Comparison of ENCODE assay signal across 28 cellular contexts in genomic region chr14:104791425-104791824, GRCh38. TPM values are rescaled to one million over a fixed set of nuclear protein-coding genes. Genes with fewer than 3 reads are reported as not detected.
DNase-seq lines count a peak whose midpoint lies in the region; ATAC-seq and TF ChIP-seq lines count a peak whose summit lies in the region.
"Had no signal": no experiment of that assay in that cellular context is flagged by ENCODE, and none has a peak within 500 bp of the region (broad histone marks: within the 10 kb centered on the region; RNA-seq: fewer than 3 reads in every experiment).

No MANE protein-coding gene starts in this region.

- peaks cover 7% of the 10 kb centered on the region for H3K36me3 Mint-ChIP-seq in activated naive CD8-positive, alpha-beta T cell treated with anti-CD3 and anti-CD28 coated beads, Interleukin-2, amount 10 ng/mL, durations not matched to agents 7 days and 5 days
- no peaks in the 10 kb centered on the region for H3K36me3 Mint-ChIP-seq in activated naive CD8-positive, alpha-beta T cell treated with anti-CD3 and anti-CD28 coated beads for 36 hours
- H3K36me3 Mint-ChIP-seq in activated T-helper 17 cell treated with anti-CD3 and anti-CD28 coated beads, Interleukin-2, amount 50 U/mL, for 72 hours (ENCODE audit: low read depth): peaks cover 19% of the 10 kb centered on the region
- no peaks in the 10 kb centered on the region for H3K36me3 Mint-ChIP-seq in natural killer cell treated with Interleukin-12 subunit alpha and Interleukin-12 subunit beta and Interleukin-15 and Interleukin-18, amount 100 ng/mL, for 72 hours

- no peak overlapping the region for H3K4me3 Mint-ChIP-seq in activated naive CD8-positive, alpha-beta T cell treated with anti-CD3 and anti-CD28 coated beads, Interleukin-2, amount 10 ng/mL, durations not matched to agents 7 days and 5 days
- H3K4me3 Mint-ChIP-seq in activated naive CD8-positive, alpha-beta T cell treated with anti-CD3 and anti-CD28 coated beads for 36 hours: no peak overlapping the region
- H3K4me3 Mint-ChIP-seq in activated T-helper 17 cell treated with anti-CD3 and anti-CD28 coated beads, Interleukin-2, amount 50 U/mL, for 72 hours: no peak overlapping the region
- H3K4me3 Mint-ChIP-seq in natural killer cell treated with Interleukin-12 subunit alpha and Interleukin-12 subunit beta and Interleukin-15 and Interleukin-18, amount 100 ng/mL, for 72 hours: peak overlapping the region; percentile 15
- H3K4me3 Mint-ChIP-seq in stimulated activated naive CD8-positive, alpha-beta T cell treated with anti-CD3 and anti-CD28 coated beads, Interleukin-15, amount 100 ng/mL, for 72 hours: no peak overlapping the region
- H3K4me3 Mint-ChIP-seq: activated naive CD8-positive, alpha-beta T cell treated with anti-CD3 and anti-CD28 coated beads, Interleukin-2, amount 50 U/mL, for 24 hours; nephron progenitor cell had no signal

- peaks cover 23 to 60% (median 54%) of the 10 kb centered on the region in 4 donors for H3K36me3 ChIP-seq in stomach
- H3K36me3 ChIP-seq: prostate gland had no signal

- 85 to 92% (median 90%) methylated on average over 7 to 9 of the region's 9 CpGs for WGBS in stomach, 5 donors
- WGBS in lower leg skin, 2 donors: 88 to 93% methylated on average over 9 of the region's 9 CpGs

- DNase-seq in activated naive CD8-positive, alpha-beta T cell treated with anti-CD3 and anti-CD28 coated beads, Interleukin-2, amount 10 ng/mL, durations not matched to agents 7 days and 5 days: no peak
- DNase-seq in activated naive CD8-positive, alpha-beta T cell treated with anti-CD3 and anti-CD28 coated beads for 36 hours: no peak
- no peak for DNase-seq in natural killer cell treated with Interleukin-12 subunit alpha and Interleukin-12 subunit beta and Interleukin-15 and Interleukin-18, amount 100 ng/mL, for 72 hours (ENCODE audit: low spot score)
- DNase-seq in stomach: no peak
- no peak for DNase-seq in SHP77 treated with DMSO at 0.1 percent for 48 hours (lab: John Stamatoyannopoulos, UW)
- no peak for DNase-seq in lower leg skin (ENCODE audit: low spot score in 2 of 2)
- DNase-seq in stimulated activated naive CD8-positive, alpha-beta T cell treated with anti-CD3 and anti-CD28 coated beads, Interleukin-15, amount 100 ng/mL, for 72 hours: no peak
- DNase-seq: activated CD4-positive, alpha-beta T cell treated with anti-CD3 and anti-CD28 coated beads, Interleukin-2, amount 50 U/mL, for 48 hours; activated CD8-positive, alpha-beta memory T cell treated with anti-CD3 and anti-CD28 coated beads, Interleukin-2, amount 50 U/mL, for 48 hours; activated effector memory CD4-positive, alpha-beta T cell treated with Interleukin-2 at 50 U/mL for 16 hours; activated naive CD8-positive, alpha-beta T cell treated with anti-CD3 and anti-CD28 coated beads, Interleukin-2, amount 50 U/mL, for 24 hours; AML-193; GF-D8; midbrain; NCI-H1105; NCI-H1930; NCI-H526; nephron progenitor cell; NK-92 treated with Interleukin-12 subunit alpha and Interleukin-12 subunit beta, amount 100 ng/mL, for 24 hours; SIG-M5; sigmoid colon; stimulated activated CD4-positive, alpha-beta T cell treated with anti-CD3 and anti-CD28 coated beads, Interleukin-4, amount 100 ng/mL, for 4 hours; stimulated activated naive CD4-positive, alpha-beta T cell had no signal

- H3K4me3 ChIP-seq in stomach (no peak overlapping the region), lower leg skin (ENCODE audit: low read depth, poor library complexity, severe bottlenecking) (no peak overlapping the region)
- H3K4me3 ChIP-seq: A549, gastroesophageal sphincter, prostate gland, sigmoid colon had no signal

- intact Hi-C loops in stomach (cut with DNase I; ENCODE audit: low total_unique reads) (no loop called here), lower leg skin (cut with DNase I; ENCODE audit: low total_unique reads) (no loop called here)

- peak overlapping the region; percentile 34 for H3K27ac Mint-ChIP-seq in activated naive CD8-positive, alpha-beta T cell treated with anti-CD3 and anti-CD28 coated beads, Interleukin-2, amount 10 ng/mL, durations not matched to agents 7 days and 5 days
- H3K27ac Mint-ChIP-seq in activated naive CD8-positive, alpha-beta T cell treated with anti-CD3 and anti-CD28 coated beads for 36 hours: no peak overlapping the region
- peak overlapping the region; percentile 61 for H3K27ac Mint-ChIP-seq in activated T-helper 17 cell treated with anti-CD3 and anti-CD28 coated beads, Interleukin-2, amount 50 U/mL, for 72 hours
- H3K27ac Mint-ChIP-seq in natural killer cell treated with Interleukin-12 subunit alpha and Interleukin-12 subunit beta and Interleukin-15 and Interleukin-18, amount 100 ng/mL, for 72 hours: no peak overlapping the region
- peak overlapping the region in 1 of 2 donors; percentile 82 for H3K27ac Mint-ChIP-seq in stimulated activated naive CD8-positive, alpha-beta T cell treated with anti-CD3 and anti-CD28 coated beads, Interleukin-15, amount 100 ng/mL, for 72 hours
- H3K27ac Mint-ChIP-seq: activated naive CD8-positive, alpha-beta T cell treated with anti-CD3 and anti-CD28 coated beads, Interleukin-2, amount 50 U/mL, for 24 hours; nephron progenitor cell had no signal

- H3K27me3 Mint-ChIP-seq in activated naive CD8-positive, alpha-beta T cell treated with anti-CD3 and anti-CD28 coated beads, Interleukin-2, amount 10 ng/mL, durations not matched to agents 7 days and 5 days: no peaks in the 10 kb centered on the region
- no peaks in the 10 kb centered on the region for H3K27me3 Mint-ChIP-seq in activated naive CD8-positive, alpha-beta T cell treated with anti-CD3 and anti-CD28 coated beads for 36 hours
- H3K27me3 Mint-ChIP-seq in activated T-helper 17 cell treated with anti-CD3 and anti-CD28 coated beads, Interleukin-2, amount 50 U/mL, for 72 hours: no peaks in the 10 kb centered on the region
- no peaks in the 10 kb centered on the region for H3K27me3 Mint-ChIP-seq in natural killer cell treated with Interleukin-12 subunit alpha and Interleukin-12 subunit beta and Interleukin-15 and Interleukin-18, amount 100 ng/mL, for 72 hours
- H3K27me3 Mint-ChIP-seq in stimulated activated naive CD8-positive, alpha-beta T cell treated with anti-CD3 and anti-CD28 coated beads, Interleukin-15, amount 100 ng/mL, for 72 hours: no peaks in the 10 kb centered on the region
- H3K27me3 Mint-ChIP-seq: activated naive CD8-positive, alpha-beta T cell treated with anti-CD3 and anti-CD28 coated beads, Interleukin-2, amount 50 U/mL, for 24 hours had no signal

- no peaks in the 10 kb centered on the region for H3K9me3 Mint-ChIP-seq in activated naive CD8-positive, alpha-beta T cell treated with anti-CD3 and anti-CD28 coated beads, Interleukin-2, amount 10 ng/mL, durations not matched to agents 7 days and 5 days
- no peaks in the 10 kb centered on the region for H3K9me3 Mint-ChIP-seq in activated naive CD8-positive, alpha-beta T cell treated with anti-CD3 and anti-CD28 coated beads for 36 hours
- no peaks in the 10 kb centered on the region for H3K9me3 Mint-ChIP-seq in activated T-helper 17 cell treated with anti-CD3 and anti-CD28 coated beads, Interleukin-2, amount 50 U/mL, for 72 hours
- no peaks in the 10 kb centered on the region for H3K9me3 Mint-ChIP-seq in natural killer cell treated with Interleukin-12 subunit alpha and Interleukin-12 subunit beta and Interleukin-15 and Interleukin-18, amount 100 ng/mL, for 72 hours
- no peaks in the 10 kb centered on the region for H3K9me3 Mint-ChIP-seq in stimulated activated naive CD8-positive, alpha-beta T cell treated with anti-CD3 and anti-CD28 coated beads, Interleukin-15, amount 100 ng/mL, for 72 hours
- H3K9me3 Mint-ChIP-seq: activated naive CD8-positive, alpha-beta T cell treated with anti-CD3 and anti-CD28 coated beads, Interleukin-2, amount 50 U/mL, for 24 hours; nephron progenitor cell had no signal

- no peak for ATAC-seq in activated naive CD8-positive, alpha-beta T cell treated with anti-CD3 and anti-CD28 coated beads, Interleukin-2, amount 10 ng/mL, durations not matched to agents 7 days and 5 days (ENCODE audit: low read depth)
- no peak for ATAC-seq in activated T-helper 17 cell treated with anti-CD3 and anti-CD28 coated beads, Interleukin-2, amount 50 U/mL, for 72 hours (replicated peaks)
- no peak for ATAC-seq in natural killer cell treated with Interleukin-12 subunit alpha and Interleukin-12 subunit beta and Interleukin-15 and Interleukin-18, amount 100 ng/mL, for 72 hours
- ATAC-seq in stimulated activated naive CD8-positive, alpha-beta T cell treated with anti-CD3 and anti-CD28 coated beads, Interleukin-15, amount 100 ng/mL, for 72 hours: no peak
- ATAC-seq: A549; activated CD4-positive, CD25-positive, alpha-beta regulatory T cell treated with anti-CD3 and anti-CD28 coated beads, Interleukin-2, amount 50 U/mL, for 24 hours; activated naive CD8-positive, alpha-beta T cell treated with anti-CD3 and anti-CD28 coated beads, Interleukin-2, amount 50 U/mL, for 24 hours; gastroesophageal sphincter had no signal

- no peaks in the 10 kb centered on the region for H3K9me3 ChIP-seq in stomach
- H3K9me3 ChIP-seq: A549, gastroesophageal sphincter, prostate gland, sigmoid colon had no signal

- no peak for TF ChIP-seq POLR2A in stomach (IDR thresholded peaks at IDR 0.05)
- TF ChIP-seq POLR2A in lower leg skin (IDR thresholded peaks at IDR 0.05): no peak

- H3K27me3 ChIP-seq in stomach: no peaks in the 10 kb centered on the region
- H3K27me3 ChIP-seq: gastroesophageal sphincter, sigmoid colon had no signal

- peak overlapping the region in 3 of 5 donors; percentile 62 to 95 (median 88) for H3K27ac ChIP-seq in stomach
- H3K27ac ChIP-seq: gastroesophageal sphincter, sigmoid colon had no signal

- H3K4me1 Mint-ChIP-seq in activated naive CD8-positive, alpha-beta T cell treated with anti-CD3 and anti-CD28 coated beads, Interleukin-2, amount 10 ng/mL, durations not matched to agents 7 days and 5 days: peaks cover 20% of the 10 kb centered on the region
- peaks cover 32% of the 10 kb centered on the region for H3K4me1 Mint-ChIP-seq in activated naive CD8-positive, alpha-beta T cell treated with anti-CD3 and anti-CD28 coated beads for 36 hours
- H3K4me1 Mint-ChIP-seq in activated T-helper 17 cell treated with anti-CD3 and anti-CD28 coated beads, Interleukin-2, amount 50 U/mL, for 72 hours: peaks cover 14% of the 10 kb centered on the region
- peaks cover 21 to 28% of the 10 kb centered on the region in 2 donors for H3K4me1 Mint-ChIP-seq in natural killer cell treated with Interleukin-12 subunit alpha and Interleukin-12 subunit beta and Interleukin-15 and Interleukin-18, amount 100 ng/mL, for 72 hours (ENCODE audit: low read depth in 2 of 2)
- peaks cover 84% of the 10 kb centered on the region for H3K4me1 Mint-ChIP-seq in stimulated activated naive CD8-positive, alpha-beta T cell treated with anti-CD3 and anti-CD28 coated beads, Interleukin-15, amount 100 ng/mL, for 72 hours

- no peak for TF ChIP-seq CTCF in stomach (IDR thresholded peaks at IDR 0.05)
- TF ChIP-seq CTCF in lower leg skin (IDR thresholded peaks at IDR 0.05): no peak

- POLR2A ChIA-PET in activated naive CD8-positive, alpha-beta T cell treated with anti-CD3 and anti-CD28 coated beads, Interleukin-2, amount 10 ng/mL, durations not matched to agents 7 days and 5 days (lab: Charles Lee): no interaction called here

- no peak for TF ChIP-seq EP300 in stomach (IDR thresholded peaks at IDR 0.05)

- H3K4me1 ChIP-seq in stomach: peaks cover 82 to 92% (median 91%) of the 10 kb centered on the region in 4 donors

RNA-seq across cellular contexts. Expression of gene AKT1, which starts 4.1 kb away (rescaled TPM):
- 100 to 1,000 TPM; 178 to 181 TPM for total RNA-seq in activated naive CD8-positive, alpha-beta T cell treated with anti-CD3 and anti-CD28 coated beads, Interleukin-2, amount 10 ng/mL, durations not matched to agents 7 days and 5 days
- total RNA-seq in activated naive CD8-positive, alpha-beta T cell treated with anti-CD3 and anti-CD28 coated beads for 36 hours: 100 to 1,000 TPM; 112 TPM
- total RNA-seq in activated T-helper 17 cell treated with anti-CD3 and anti-CD28 coated beads, Interleukin-2, amount 50 U/mL, for 72 hours: 100 to 1,000 TPM in 1 of 2 donors, 10 to 100 TPM in 1; 81.3 to 160 TPM
- 100 to 1,000 TPM; 128 to 229 TPM for total RNA-seq in natural killer cell treated with Interleukin-12 subunit alpha and Interleukin-12 subunit beta and Interleukin-15 and Interleukin-18, amount 100 ng/mL, for 72 hours
- total RNA-seq in stomach (100 to 1,000 TPM in 4 of 5 donors, 10 to 100 TPM in 1; 85.2 to 292 (median 119) TPM), lower leg skin (10 to 100 TPM; 51.9 to 91.0 (median 88.7) TPM)
- polyA plus RNA-seq in stomach: 100 to 1,000 TPM; 100 to 123 (median 107) TPM

RNA-seq across cellular contexts. Expression of gene ZBTB42, which starts 9.5 kb away (rescaled TPM):
- total RNA-seq in activated naive CD8-positive, alpha-beta T cell treated with anti-CD3 and anti-CD28 coated beads, Interleukin-2, amount 10 ng/mL, durations not matched to agents 7 days and 5 days: 1 to 10 TPM; 6.7 to 6.9 TPM
- total RNA-seq in activated naive CD8-positive, alpha-beta T cell treated with anti-CD3 and anti-CD28 coated beads for 36 hours: 1 to 10 TPM; 1.1 to 1.4 TPM
- 1 to 10 TPM; 3.0 to 3.2 TPM for total RNA-seq in activated T-helper 17 cell treated with anti-CD3 and anti-CD28 coated beads, Interleukin-2, amount 50 U/mL, for 72 hours
- total RNA-seq in natural killer cell treated with Interleukin-12 subunit alpha and Interleukin-12 subunit beta and Interleukin-15 and Interleukin-18, amount 100 ng/mL, for 72 hours: 1 to 10 TPM; 1.3 to 3.0 TPM
- total RNA-seq in stomach: 10 to 100 TPM in 3 of 5 donors, 1 to 10 TPM in 2; 4.7 to 59.7 (median 13.2) TPM
- polyA plus RNA-seq in stomach: 1 to 10 TPM; 4.6 to 7.9 (median 5.5) TPM
- total RNA-seq in lower leg skin: 10 to 100 TPM in 2 of 4 donors, 1 to 10 TPM in 2; 1.6 to 11.9 (median 8.6) TPM

RNA-seq across cellular contexts. Expression of gene SIVA1, which starts 38.5 kb away (rescaled TPM):
- 100 to 1,000 TPM; 110 to 126 TPM for total RNA-seq in activated naive CD8-positive, alpha-beta T cell treated with anti-CD3 and anti-CD28 coated beads, Interleukin-2, amount 10 ng/mL, durations not matched to agents 7 days and 5 days
- total RNA-seq in activated naive CD8-positive, alpha-beta T cell treated with anti-CD3 and anti-CD28 coated beads for 36 hours: 100 to 1,000 TPM; 137 to 147 TPM
- 100 to 1,000 TPM in 1 of 2 donors, 10 to 100 TPM in 1; 65.2 to 121 TPM for total RNA-seq in activated T-helper 17 cell treated with anti-CD3 and anti-CD28 coated beads, Interleukin-2, amount 50 U/mL, for 72 hours
- 100 to 1,000 TPM in 1 of 2 donors, 10 to 100 TPM in 1; 74.5 to 157 TPM for total RNA-seq in natural killer cell treated with Interleukin-12 subunit alpha and Interleukin-12 subunit beta and Interleukin-15 and Interleukin-18, amount 100 ng/mL, for 72 hours
- total RNA-seq in stomach (100 to 1,000 TPM in 4 of 5 donors, 10 to 100 TPM in 1; 73.3 to 366 (median 252) TPM), lower leg skin (100 to 1,000 TPM; 162 to 174 (median 168) TPM)
- 100 to 1,000 TPM; 200 to 247 (median 213) TPM for polyA plus RNA-seq in stomach

Comparison
In these comparisons a context has a peak if more than half of its experiments do, and no peak if none do; other contexts are left out.
1. H3K27ac Mint-ChIP-seq: peak in activated naive CD8-positive, alpha-beta T cell treated with anti-CD3 and anti-CD28 coated beads, Interleukin-2, amount 10 ng/mL, durations not matched to agents 7 days and 5 days (single experiment) and activated T-helper 17 cell treated with anti-CD3 and anti-CD28 coated beads, Interleukin-2, amount 50 U/mL, for 72 hours (single experiment); none in activated naive CD8-positive, alpha-beta T cell treated with anti-CD3 and anti-CD28 coated beads for 36 hours (single experiment) and natural killer cell treated with Interleukin-12 subunit alpha and Interleukin-12 subunit beta and Interleukin-15 and Interleukin-18, amount 100 ng/mL, for 72 hours (0 of 2).